ENCODE assay signal across 8 cellular contexts in genomic region chr12:56635539-56636117, GRCh38. TPM values are rescaled to one million over a fixed set of nuclear protein-coding genes. Genes with fewer than 3 reads are reported as not detected.
DNase-seq lines count a peak whose midpoint lies in the region; ATAC-seq and TF ChIP-seq lines count a peak whose summit lies in the region.

No MANE protein-coding gene starts in this region.

- no peak for TF ChIP-seq EP300 in esophagus muscularis mucosa (IDR thresholded peaks at IDR 0.05)

- in situ Hi-C loops in HAP-1 (cut with MboI; ENCODE audit: low sequenced_read_pairs): no loop called here

- no peaks in the 10 kb centered on the region for H3K27me3 Mint-ChIP-seq in T-helper 17 cell

- peak overlapping the region; percentile 88 to 95 (median 94) for H3K27ac ChIP-seq in esophagus muscularis mucosa (replicated peaks in 1 of 4)

- WGBS in esophagus muscularis mucosa: 0% methylated on average over 8 of the region's 11 CpGs

- TF ChIP-seq POLR2A in esophagus muscularis mucosa (IDR thresholded peaks at IDR 0.05; ENCODE audit: low read depth) (no peak), GM18505 (IDR thresholded peaks at IDR 0.05; ENCODE audit: borderline replicate concordance, extremely low read depth, insufficient read depth, insufficient read length) (no peak)

- DNase-seq in HAP-1 (ENCODE audit: low spot score in 2 of 2): no peak
- peak in 2 of 3 donors; percentile 43 to 57 for DNase-seq in T-helper 17 cell
- DNase-seq in esophagus muscularis mucosa (ENCODE audit: extremely low spot score): no peak
- DNase-seq in posterior vena cava (ENCODE audit: low spot score): peak; percentile 38
- no peak for DNase-seq in head of caudate nucleus

- no peak for TF ChIP-seq CTCF in esophagus muscularis mucosa (IDR thresholded peaks at IDR 0.05)

- H3K36me3 ChIP-seq in HAP-1 (replicated peaks) (peaks cover 31% of the 10 kb centered on the region), esophagus muscularis mucosa (peaks cover 29 to 35% (median 31%) of the 10 kb centered on the region in 4 donors)

- no peaks in the 10 kb centered on the region for H3K9me3 ChIP-seq in HAP-1
- H3K9me3 ChIP-seq in T-helper 17 cell (ENCODE audit: control insufficient read depth, low read length, poor library complexity, severe bottlenecking): no peaks in the 10 kb centered on the region
- no peaks in the 10 kb centered on the region for H3K9me3 ChIP-seq in esophagus muscularis mucosa

- intact Hi-C loops in esophagus muscularis mucosa (cut with DNase I) (loop anchor here (2.0 to 10.0 kb wide), 3 partner anchors 115 to 511 kb away; partner anchors contain the start of genes ESYT1 and RBMS2), posterior vena cava (cut with DNase I) (loop anchor here in 1 of 2 donors (5.0 kb wide), 1 partner anchor 113 kb away; the partner anchor contains the start of gene RBMS2), head of caudate nucleus (cut with DNase I) (loop anchor here (5.0 to 10.0 kb wide), 2 partner anchors 52 to 89 kb away; partner anchors contain the start of genes NACA and PTGES3)

- ATAC-seq in T-helper 17 cell: no peak
- no peak for ATAC-seq in HG03439 (IDR thresholded peaks at IDR 0.05; ENCODE audit: unreplicated experiment)
- ATAC-seq in GM18909 (IDR thresholded peaks at IDR 0.05; ENCODE audit: poor library complexity, unreplicated experiment): no peak
- ATAC-seq in GM18505 (IDR thresholded peaks at IDR 0.05; ENCODE audit: unreplicated experiment): no peak

- H3K4me1 Mint-ChIP-seq in T-helper 17 cell: peaks cover 50% of the 10 kb centered on the region

- H3K4me3 Mint-ChIP-seq in T-helper 17 cell: peak overlapping the region; percentile 99

- H3K36me3 Mint-ChIP-seq in T-helper 17 cell (ENCODE audit: low read depth): peaks cover 5% of the 10 kb centered on the region

- H3K27me3 ChIP-seq in HAP-1 (ENCODE audit: low read depth): no peaks in the 10 kb centered on the region
- no peaks in the 10 kb centered on the region for H3K27me3 ChIP-seq in esophagus muscularis mucosa

- H3K4me3 ChIP-seq in HAP-1 (peak overlapping the region; percentile 67), esophagus muscularis mucosa (peak overlapping the region; percentile 78 to 89 (median 83))

- H3K27ac Mint-ChIP-seq in T-helper 17 cell: peak overlapping the region; percentile 95

- H3K4me1 ChIP-seq in HAP-1: peaks cover 29% of the 10 kb centered on the region
- peaks cover 48 to 82% (median 70%) of the 10 kb centered on the region in 4 donors for H3K4me1 ChIP-seq in esophagus muscularis mucosa

RNA-seq across cellular contexts. Expression of gene BAZ2A, which starts 5.5 kb away (rescaled TPM):
- total RNA-seq in T-helper 17 cell (100 to 1,000 TPM; 203 to 214 TPM), esophagus muscularis mucosa (10 to 100 TPM; 45.4 to 65.6 (median 61.5) TPM), posterior vena cava (10 to 100 TPM; 48.7 to 66.3 TPM)

RNA-seq across cellular contexts. Expression of gene ATP5F1B, which starts 10.2 kb away (rescaled TPM):
- 100 to 1,000 TPM; 297 to 299 TPM for total RNA-seq in T-helper 17 cell
- 100 to 1,000 TPM; 383 to 465 (median 424) TPM for total RNA-seq in esophagus muscularis mucosa
- total RNA-seq in posterior vena cava: 100 to 1,000 TPM; 363 to 368 TPM

RNA-seq across cellular contexts. Expression of gene PTGES3, which starts 52.5 kb away (rescaled TPM):
- total RNA-seq in T-helper 17 cell (100 to 1,000 TPM; 124 to 127 TPM), esophagus muscularis mucosa (100 to 1,000 TPM in 1 of 4 donors, 10 to 100 TPM in 3; 86.8 to 118 (median 92.0) TPM), posterior vena cava (100 to 1,000 TPM; 132 to 145 TPM)

Comparison
In these comparisons a context has a peak if more than half of its experiments do, and no peak if none do; other contexts are left out.
1. DNase-seq: peak in T-helper 17 cell (2 of 3) and posterior vena cava (single experiment); none in HAP-1 (0 of 2), esophagus muscularis mucosa (single experiment) and head of caudate nucleus (0 of 42).